In genomic region chr4:77384094-77384493, GRCh38 we compare ENCODE assay signal across 8 cellular contexts.
"Had no signal": no experiment of that assay in that cellular context is flagged by ENCODE, and none has a peak within 500 bp of the region (broad histone marks: within the 10 kb centered on the region; RNA-seq: fewer than 3 reads in every experiment).

No MANE protein-coding gene starts in this region.

- H3K4me3 ChIP-seq: K562 had no signal

- H3K27ac ChIP-seq: HL-60, KMS-11 had no signal

- H3K9ac ChIP-seq: KMS-11 had no signal

- DNase-seq: Karpas-422, Kasumi-1, KBM-7, KG1 had no signal

- FAIRE-seq: HTR-8/SVneo, K562 had no signal

- H3K4me2 ChIP-seq: KMS-11 had no signal

- ATAC-seq: K562 had no signal
